ENCODE assay signal across 9 cellular contexts in genomic region chr7:27149817-27150567, GRCh38. TPM values are rescaled to one million over a fixed set of nuclear protein-coding genes. Genes with fewer than 3 reads are reported as not detected.
DNase-seq lines count a peak whose midpoint lies in the region; ATAC-seq and TF ChIP-seq lines count a peak whose summit lies in the region.
"Had no signal": no experiment of that assay in that cellular context is flagged by ENCODE, and none has a peak within 500 bp of the region (broad histone marks: within the 10 kb centered on the region; RNA-seq: fewer than 3 reads in every experiment).

No MANE protein-coding gene starts in this region.

- H3K4me3 ChIP-seq in CD4-positive, alpha-beta memory T cell (ENCODE audit: low read length in 2 of 2), result no peak overlapping the region
- H3K4me3 ChIP-seq in neuron (ENCODE audit: low read length), result peak overlapping the region; percentile 43

- H3K36me3 Mint-ChIP-seq in CD4-positive, alpha-beta memory T cell, result no peaks in the 10 kb centered on the region
- H3K36me3 Mint-ChIP-seq in MCF 10A (ENCODE audit: insufficient read depth, unreplicated experiment), result no peaks in the 10 kb centered on the region

- intact Hi-C loops in CD4-positive, alpha-beta memory T cell (cut with micrococcal nuclease), result loop anchor here (5.0 kb wide), 2 partner anchors 118 to 1898 kb away; no protein-coding TSS in a partner anchor
- intact Hi-C loops in MCF 10A (cut with micrococcal nuclease), result loop anchor here (1.0 kb wide), 1 partner anchor 11 kb away; no protein-coding TSS in a partner anchor

- H3K4me1 Mint-ChIP-seq in CD4-positive, alpha-beta memory T cell, result peaks cover 20 to 53% (median 37%) of the 10 kb centered on the region in 4 donors
- H3K4me1 Mint-ChIP-seq in MCF 10A (ENCODE audit: insufficient read depth, unreplicated experiment), result peaks cover 10% of the 10 kb centered on the region

- BruUV-seq in MCF 10A (replicated peaks; lab: Mats Ljungman, UMichigan), result no TSS peak

- H3K27ac Mint-ChIP-seq in CD4-positive, alpha-beta memory T cell, result peak overlapping the region in 1 of 7 donors; percentile 64
- peak overlapping the region; percentile 91 for H3K27ac Mint-ChIP-seq in MCF 10A (ENCODE audit: low read depth, unreplicated experiment)

- peaks cover 0 to 8% (median 0%) of the 10 kb centered on the region in 8 donors for H3K9me3 Mint-ChIP-seq in CD4-positive, alpha-beta memory T cell
- H3K9me3 Mint-ChIP-seq in MCF 10A (ENCODE audit: unreplicated experiment), result no peaks in the 10 kb centered on the region

- H3K36me3 ChIP-seq in CD4-positive, alpha-beta memory T cell (ENCODE audit: insufficient read depth, low read length), result no peaks in the 10 kb centered on the region
- H3K36me3 ChIP-seq in neuron (ENCODE audit: insufficient read depth, low read length), result no peaks in the 10 kb centered on the region

- DNase-seq in CD4-positive, alpha-beta memory T cell, result peak in 1 of 5 donors; percentile 29
- DNase-seq in HT-29 (ENCODE audit: low spot score), result peak; percentile 69
- DNase-seq in MCF 10A (ENCODE audit: unreplicated experiment), result no peak
- DNase-seq in HCEC 1CT, result no peak
- no peak for DNase-seq in HUDEP-2 (lab: John Stamatoyannopoulos, UW; ENCODE audit: unreplicated experiment in 76 of 76)
- no peak for DNase-seq in epidermal melanocyte (ENCODE audit: insufficient read length, low spot score)

- peak overlapping the region in 5 of 8 donors; percentile 39 to 83 (median 46) for H3K4me3 Mint-ChIP-seq in CD4-positive, alpha-beta memory T cell
- H3K4me3 Mint-ChIP-seq in MCF 10A (ENCODE audit: unreplicated experiment), result peak overlapping the region; percentile 79

- H3K4me1 ChIP-seq in CD4-positive, alpha-beta memory T cell (ENCODE audit: insufficient read depth, low read length), result peaks cover 35% of the 10 kb centered on the region
- peaks cover 10% of the 10 kb centered on the region for H3K4me1 ChIP-seq in neuron (ENCODE audit: insufficient read depth, low read length)

- peaks cover 71 to 78% of the 10 kb centered on the region in 2 donors for H3K27me3 Mint-ChIP-seq in CD4-positive, alpha-beta memory T cell
- H3K27me3 Mint-ChIP-seq in MCF 10A (ENCODE audit: insufficient read depth, unreplicated experiment), result no peaks in the 10 kb centered on the region

- CTCF ChIA-PET in CD4-positive, alpha-beta memory T cell (lab: Charles Lee; ENCODE audit: partially characterized antibody), result interaction anchor here (0.8 to 5.0 kb wide), 18 partner anchors 9 to 1294 kb away, joined by 3 to 66 read pairs (median 5); no protein-coding TSS in a partner anchor
- CTCF ChIA-PET in MCF 10A (lab: Yijun Ruan, JAX), result interaction anchor here (0.6 to 5.8 kb wide), 24 partner anchors 9 to 1257 kb away, joined by 3 to 57 read pairs (median 4); no protein-coding TSS in a partner anchor

- POLR2A ChIA-PET in CD4-positive, alpha-beta memory T cell (lab: Charles Lee; ENCODE audit: partially characterized antibody), result interaction anchor here (0.9 to 1.1 kb wide), 3 partner anchors 16 to 43 kb away, joined by 3 to 4 read pairs (median 3); partner anchors contain the start of gene HOXA4
- POLR2A ChIA-PET in MCF 10A (lab: Yijun Ruan, JAX), result interaction anchor here (0.6 to 5.2 kb wide), 22 partner anchors 9 to 1205 kb away, joined by 3 to 65 read pairs (median 6); partner anchors contain the start of genes CBX3, HNRNPA2B1 and HOXA4

- peaks cover 85% of the 10 kb centered on the region for H3K27me3 ChIP-seq in CD4-positive, alpha-beta memory T cell (ENCODE audit: insufficient read depth, low read length)
- peaks cover 96% of the 10 kb centered on the region for H3K27me3 ChIP-seq in neuron (ENCODE audit: insufficient read depth, low read length)

- ATAC-seq in GM21381 (IDR thresholded peaks at IDR 0.05; ENCODE audit: unreplicated experiment), result no peak

- H2AFZ ChIP-seq in neuron (ENCODE audit: low read depth, low read length), result no peak overlapping the region

- TF ChIP-seq CTCF in MCF 10A (IDR thresholded peaks at IDR 0.05; ENCODE audit: unreplicated experiment), result no peak

- H3K27ac ChIP-seq in CD4-positive, alpha-beta memory T cell (ENCODE audit: low read depth, low read length), result no peak overlapping the region
- H3K27ac ChIP-seq: SK-N-MC had no signal

- no peaks in the 10 kb centered on the region for H3K9me3 ChIP-seq in CD4-positive, alpha-beta memory T cell (ENCODE audit: control insufficient read depth in 1 of 2, low read length in 2 of 2)
- peaks cover 8% of the 10 kb centered on the region for H3K9me3 ChIP-seq in neuron (ENCODE audit: low read length)

RNA-seq across cellular contexts. Expression of gene HOXA3, which starts 2.4 kb away (rescaled TPM):
- total RNA-seq in CD4-positive, alpha-beta memory T cell, result not detected
- under 1 TPM in 1 of 2 donors, not detected in 1; 0.07 TPM for polyA plus RNA-seq in CD4-positive, alpha-beta memory T cell
- 27.8 and 29.0 TPM in 2 replicates for total RNA-seq in HT-29 (2014; rRNA removed; shearing (Covaris generic))
- total RNA-seq in MCF 10A (2022), result 8.2 and 14.0 TPM in 2 replicates

RNA-seq across cellular contexts. Expression of gene HOXA6, which starts 2.4 kb away (rescaled TPM):
- total RNA-seq in CD4-positive, alpha-beta memory T cell, result not detected
- not detected for polyA plus RNA-seq in CD4-positive, alpha-beta memory T cell
- total RNA-seq in HT-29 (2014; rRNA removed; shearing (Covaris generic)), result 25.5 and 28.1 TPM in 2 replicates
- total RNA-seq in MCF 10A (2022), result 0.96 and 2.0 TPM in 2 replicates

RNA-seq across cellular contexts. Expression of gene HOXA7, which starts 6.5 kb away (rescaled TPM):
- not detected for total RNA-seq in CD4-positive, alpha-beta memory T cell
- polyA plus RNA-seq in CD4-positive, alpha-beta memory T cell, result not detected
- total RNA-seq in HT-29 (2014; rRNA removed; shearing (Covaris generic)), result 5.6 and 10.7 TPM in 2 replicates
- 0.29 and 0.44 TPM in 2 replicates for total RNA-seq in MCF 10A (2022)

RNA-seq across cellular contexts. Expression of gene HOXA5, which starts 6.5 kb away (rescaled TPM):
- not detected for total RNA-seq in CD4-positive, alpha-beta memory T cell
- not detected for polyA plus RNA-seq in CD4-positive, alpha-beta memory T cell
- total RNA-seq in HT-29 (2014; rRNA removed; shearing (Covaris generic)), result 22.1 and 29.3 TPM in 2 replicates
- total RNA-seq in MCF 10A (2022), result 7.4 and 8.8 TPM in 2 replicates

RNA-seq across cellular contexts. Expression of gene HOXA9, which starts 15.3 kb away (rescaled TPM):
- total RNA-seq in CD4-positive, alpha-beta memory T cell, result not detected
- polyA plus RNA-seq in CD4-positive, alpha-beta memory T cell, result not detected
- 96.1 and 99.2 TPM in 2 replicates for total RNA-seq in HT-29 (2014; rRNA removed; shearing (Covaris generic))
- total RNA-seq in MCF 10A (2022), result 6.9 and 7.6 TPM in 2 replicates
